Comparison of ENCODE assay signal across 26 cellular contexts in the genomic region with DNA sequence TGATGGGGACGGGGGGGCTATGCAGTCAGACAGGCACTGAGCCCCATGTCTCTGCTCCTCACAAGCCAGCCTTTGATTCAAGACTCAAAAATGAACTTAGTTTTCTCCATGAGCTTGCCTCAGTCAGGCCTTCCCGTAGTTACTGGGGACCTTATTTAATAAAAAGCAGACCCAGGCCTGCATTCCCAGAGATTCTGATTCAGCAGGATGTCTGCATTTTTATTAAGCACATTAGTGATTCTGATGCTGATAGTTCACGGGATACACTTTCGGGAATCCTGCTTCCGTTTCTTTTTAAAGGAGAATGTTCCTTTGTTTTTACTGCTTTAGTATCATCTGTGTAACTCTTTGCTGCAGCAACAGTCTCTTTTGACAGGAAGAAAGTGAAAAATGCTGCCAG. TPM values are rescaled to one million over a fixed set of nuclear protein-coding genes. Genes with fewer than 3 reads are reported as not detected.
"Had no signal": no experiment of that assay in that cellular context is flagged by ENCODE, and none has a peak within 500 bp of the region (broad histone marks: within the 10 kb centered on the region; RNA-seq: fewer than 3 reads in every experiment).

No MANE protein-coding gene starts in this region.

- DNase-seq: activated CD4-positive, alpha-beta memory T cell treated with anti-CD3 and anti-CD28 coated beads, Interleukin-2, amount 10 ng/mL, durations not matched to agents 7 days and 5 days; activated CD4-positive, alpha-beta T cell treated with anti-CD3 and anti-CD28 coated beads for 4 hours; activated gamma-delta T cell; activated naive CD4-positive, alpha-beta T cell treated with anti-CD3 and anti-CD28 coated beads for 36 hours; activated T-cell treated with anti-CD3 and anti-CD28 coated beads for 4 hours; activated T-cell treated with anti-CD3 and anti-CD28 coated beads, Interleukin-2, amount 50 U/mL, for 48 hours; amygdala; central memory CD4-positive, alpha-beta T cell; Kasumi-1; KBM-7; NCI-H1092; NCI-H1417; NCI-H1930; NCI-H2171; NCI-H2227 treated with DMSO at 0.1 percent for 48 hours; NCI-H446 treated with DMSO at 0.1 percent for 48 hours; NCI-H524 treated with DMSO at 0.1 percent for 48 hours; NCI-H774; Right ventricle myocardium superior; RPMI8226; SJCRH30 had no signal

- H3K27ac ChIP-seq: SJCRH30 had no signal

- H3K36me3 ChIP-seq: SJCRH30 had no signal

- H3K4me3 ChIP-seq: SJCRH30 had no signal

- H3K9me3 ChIP-seq: SJCRH30 had no signal

- H3K4me1 ChIP-seq: SJCRH30 had no signal

- ATAC-seq: activated CD4-positive, CD25-positive, alpha-beta regulatory T cell treated with anti-CD3 and anti-CD28 coated beads, Interleukin-2, amount 50 U/mL, for 24 hours; activated T-helper 17 cell treated with anti-CD3 and anti-CD28 coated beads, Interleukin-2, amount 50 U/mL, for 72 hours; Panc1 had no signal

RNA-seq across cellular contexts. Expression of a gene that starts 28.3 kb away (rescaled TPM):
- total RNA-seq: activated CD4-positive, alpha-beta memory T cell treated with anti-CD3 and anti-CD28 coated beads, Interleukin-2, amount 10 ng/mL, durations not matched to agents 7 days and 5 days; activated CD8-positive, alpha-beta memory T cell treated with anti-CD3 and anti-CD28 coated beads for 36 hours; activated naive CD4-positive, alpha-beta T cell treated with anti-CD3 and anti-CD28 coated beads for 36 hours; activated T-helper 17 cell treated with anti-CD3 and anti-CD28 coated beads, Interleukin-2, amount 50 U/mL, for 72 hours; OCI-LY7; Right ventricle myocardium superior had no signal
